10 cellular contexts compared by ENCODE assay signal in genomic region chr17:45413498-45413923, GRCh38. TPM values are rescaled to one million over a fixed set of nuclear protein-coding genes. Genes with fewer than 3 reads are reported as not detected.
A peak's percentile ranks its signal among the peaks of the same experiment; 100 is the strongest.
DNase-seq lines count a peak whose midpoint lies in the region; ATAC-seq and TF ChIP-seq lines count a peak whose summit lies in the region.
"Had no signal": no experiment of that assay in that cellular context is flagged by ENCODE, and none has a peak within 500 bp of the region (broad histone marks: within the 10 kb centered on the region; RNA-seq: fewer than 3 reads in every experiment).

No MANE protein-coding gene starts in this region.

- H3K27ac ChIP-seq in heart left ventricle (peak overlapping the region in 1 of 12 donors; percentile 73), sigmoid colon (no peak overlapping the region)

- peaks cover 6 to 70% (median 44%) of the 10 kb centered on the region in 12 donors for H3K4me1 ChIP-seq in heart left ventricle
- H3K4me1 ChIP-seq in sigmoid colon, result no peaks in the 10 kb centered on the region

- 79 to 87% (median 82%) methylated on average over 9 of the region's 9 CpGs for WGBS in heart left ventricle, 4 donors
- 15 to 51% methylated on average over 9 of the region's 9 CpGs for WGBS in sigmoid colon, 2 donors

- no peak overlapping the region for H3K4me3 Mint-ChIP-seq in HFFc6

- H3K27me3 Mint-ChIP-seq in HFFc6 (ENCODE audit: insufficient read depth), result peaks cover 2% of the 10 kb centered on the region

- intact Hi-C loops in heart left ventricle (cut with DNase I) (loop anchor here in 1 of 10 donors (1.0 kb wide), 1 partner anchor 12 kb away; no protein-coding TSS in a partner anchor), sigmoid colon (cut with DNase I) (no loop called here)

- DNase-seq in NOMO-1 treated with DMSO at 0.1 percent for 48 hours (lab: John Stamatoyannopoulos, UW; ENCODE audit: unreplicated experiment), result peak; percentile 67
- DNase-seq in heart left ventricle, result peak in 4 of 5 donors; percentile 57 to 77 (median 72)
- peak; percentile 79 for DNase-seq in sigmoid colon
- no peak for DNase-seq in NCI-H748 (lab: John Stamatoyannopoulos, UW; ENCODE audit: unreplicated experiment)
- DNase-seq in HFFc6, result no peak
- no peak for DNase-seq in NCI-H2196 treated with DMSO at 0.1 percent for 48 hours (lab: John Stamatoyannopoulos, UW; ENCODE audit: unreplicated experiment)
- DNase-seq: Caco-2; stimulated activated naive CD4-positive, alpha-beta T cell treated with Interleukin-2 at 50 U/mL for 16 hours had no signal

- H3K4me3 ChIP-seq in heart left ventricle (no peak overlapping the region), sigmoid colon (no peak overlapping the region)

- peaks cover 8% of the 10 kb centered on the region for H3K4me1 Mint-ChIP-seq in HFFc6 (ENCODE audit: low read depth)

- peak; percentile 53 for ATAC-seq in GM18861 (IDR thresholded peaks at IDR 0.05; ENCODE audit: unreplicated experiment)
- ATAC-seq in heart left ventricle, result peak in 3 of 4 donors; percentile 18 to 64 (median 47)
- no peak for ATAC-seq in activated CD4-positive, CD25-positive, alpha-beta regulatory T cell treated with anti-CD3 and anti-CD28 coated beads, Interleukin-2, amount 50 U/mL, for 24 hours

- no peaks in the 10 kb centered on the region for H3K36me3 ChIP-seq in heart left ventricle
- H3K36me3 ChIP-seq in sigmoid colon, result no peaks in the 10 kb centered on the region

- no peak overlapping the region for H3K27ac Mint-ChIP-seq in HFFc6

- H3K27me3 ChIP-seq in heart left ventricle (no peaks in the 10 kb centered on the region), sigmoid colon (no peaks in the 10 kb centered on the region)

- TF ChIP-seq EP300 in sigmoid colon (IDR thresholded peaks at IDR 0.05), result no peak

- H3K36me3 Mint-ChIP-seq in HFFc6 (ENCODE audit: low read depth), result no peaks in the 10 kb centered on the region

- TF ChIP-seq CTCF in heart left ventricle (IDR thresholded peaks at IDR 0.05) (no peak), sigmoid colon (IDR thresholded peaks at IDR 0.05) (no peak), HFFc6 (IDR thresholded peaks at IDR 0.05) (no peak)

- H3K9me3 ChIP-seq in heart left ventricle (no peaks in the 10 kb centered on the region), sigmoid colon (no peaks in the 10 kb centered on the region)
- H3K9me3 ChIP-seq: Caco-2 had no signal

- no peak for TF ChIP-seq POLR2A in heart left ventricle (IDR thresholded peaks at IDR 0.05)
- TF ChIP-seq POLR2A in sigmoid colon (IDR thresholded peaks at IDR 0.05), result peak in 1 of 2 donors; percentile 9

- no peaks in the 10 kb centered on the region for H3K9me3 Mint-ChIP-seq in HFFc6

RNA-seq across cellular contexts. Expression of gene ARHGAP27, which starts 19.2 kb away (rescaled TPM):
- total RNA-seq in heart left ventricle (10 to 100 TPM; 19.7 to 39.4 (median 25.3) TPM), sigmoid colon (10 to 100 TPM in 1 of 4 donors, 1 to 10 TPM in 3; 9.1 to 16.6 (median 9.5) TPM)
- polyA plus RNA-seq in heart left ventricle (10 to 100 TPM; 16.3 to 28.2 TPM), sigmoid colon (100 to 1,000 TPM in 1 of 3 donors, 10 to 100 TPM in 2; 40.8 to 144 (median 59.4) TPM)
- total RNA-seq in HFFc6 (2021; fragmentation: NEBNext Ultra II Directional; extraction: Animal tissue kit (Norgen Biotek cat#: 25700)), result 1 to 10 TPM; 1.8 to 3.8 (median 2.7) TPM

Comparison
In these comparisons a context has a peak if more than half of its experiments do, and no peak if none do; other contexts are left out.
1. ATAC-seq: peak in GM18861 (single experiment) and heart left ventricle (3 of 4); none in activated CD4-positive, CD25-positive, alpha-beta regulatory T cell treated with anti-CD3 and anti-CD28 coated beads, Interleukin-2, amount 50 U/mL, for 24 hours (0 of 2).
2. DNase-seq: peak in NOMO-1 treated with DMSO at 0.1 percent for 48 hours (single experiment), heart left ventricle (4 of 5) and sigmoid colon (single experiment); none in NCI-H748 (single experiment), HFFc6 (single experiment) and NCI-H2196 treated with DMSO at 0.1 percent for 48 hours (single experiment).